8 cellular contexts compared by ENCODE assay signal in genomic region chr6:75244063-75244575, GRCh38. TPM values are rescaled to one million over a fixed set of nuclear protein-coding genes. Genes with fewer than 3 reads are reported as not detected.
DNase-seq lines count a peak whose midpoint lies in the region; ATAC-seq and TF ChIP-seq lines count a peak whose summit lies in the region.

No MANE protein-coding gene starts in this region.

- H3K9me3 ChIP-seq in cardiac muscle cell (ENCODE audit: low read depth), result no peaks in the 10 kb centered on the region
- no peaks in the 10 kb centered on the region for H3K9me3 ChIP-seq in gastrocnemius medialis

- in situ Hi-C loops in gastrocnemius medialis (cut with MboI; ENCODE audit: low sequenced_read_pairs in 4 of 4), result loop anchor here in 2 of 4 donors (25.0 kb wide), 1 partner anchor 1757 kb away; no protein-coding TSS in a partner anchor

- peak overlapping the region; percentile 90 for H3K27ac ChIP-seq in cardiac muscle cell
- H3K27ac ChIP-seq in gastrocnemius medialis, result peak overlapping the region; percentile 88 to 91 (median 90)

- TF ChIP-seq CTCF in WI38 (IDR thresholded peaks at IDR 0.05; ENCODE audit: low read depth, low read length) (no peak), cardiac muscle cell (IDR thresholded peaks at IDR 0.05; ENCODE audit: low read depth, low read length) (no peak), gastrocnemius medialis (IDR thresholded peaks at IDR 0.05 in 4 of 5, conservative IDR thresholded peaks at IDR 0.05 in 1 of 5) (no peak)

- H3K36me3 ChIP-seq in cardiac muscle cell, result peaks cover 17% of the 10 kb centered on the region
- H3K36me3 ChIP-seq in gastrocnemius medialis, result peaks cover 0 to 14% of the 10 kb centered on the region in 2 donors

- H3K27me3 ChIP-seq in cardiac muscle cell (no peaks in the 10 kb centered on the region), gastrocnemius medialis (no peaks in the 10 kb centered on the region)

- ATAC-seq in HG02973 (IDR thresholded peaks at IDR 0.05; ENCODE audit: unreplicated experiment) (peak; percentile 4), gastrocnemius medialis (peak in 1 of 2 donors; percentile 24), GM21447 (IDR thresholded peaks at IDR 0.05; ENCODE audit: unreplicated experiment) (no peak)

- DNase-seq in NCI-H1092 (lab: John Stamatoyannopoulos, UW) (peak; percentile 31), NCI-H1092 treated with DMSO at 0.1 percent for 48 hours (lab: John Stamatoyannopoulos, UW) (no peak), cardiac muscle cell (ENCODE audit: low read depth in 1 of 2, low spot score in 1 of 2) (no peak), gastrocnemius medialis (no peak), OCI-M2 (lab: John Stamatoyannopoulos, UW; ENCODE audit: unreplicated experiment) (no peak)

- H3K4me3 ChIP-seq in WI38 (ENCODE audit: low read depth, low read length), result peak overlapping the region; percentile 97
- H3K4me3 ChIP-seq in cardiac muscle cell, result peak overlapping the region; percentile 86
- peak overlapping the region; percentile 64 to 87 (median 76) for H3K4me3 ChIP-seq in gastrocnemius medialis

- H3K4me1 ChIP-seq in cardiac muscle cell (ENCODE audit: low read depth) (no peaks in the 10 kb centered on the region), gastrocnemius medialis (peaks cover 17 to 32% of the 10 kb centered on the region in 2 donors)

- no peak for TF ChIP-seq POLR2A in gastrocnemius medialis (IDR thresholded peaks at IDR 0.05)

- intact Hi-C loops in gastrocnemius medialis (cut with DNase I; ENCODE audit: low total_unique reads), result loop anchor here (5.0 kb wide), 1 partner anchor 38 kb away; the partner anchor contains the start of gene TMEM30A

RNA-seq across cellular contexts. Expression of gene COX7A2, which starts 0.5 kb away (rescaled TPM):
- total RNA-seq in cardiac muscle cell, result 184 and 768 TPM in 2 replicates
- polyA plus RNA-seq in cardiac muscle cell, result 984 and 1,135 TPM in 2 replicates
- 100 to 1,000 TPM; 166 to 413 (median 222) TPM for total RNA-seq in gastrocnemius medialis

RNA-seq across cellular contexts. Expression of gene COL12A1, which starts 38.3 kb away (rescaled TPM):
- total RNA-seq in cardiac muscle cell, result 0.66 and 3.4 TPM in 2 replicates
- polyA plus RNA-seq in cardiac muscle cell, result 0.32 and 0.59 TPM in 2 replicates
- total RNA-seq in gastrocnemius medialis, result 10 to 100 TPM; 17.2 to 30.5 (median 22.4) TPM

RNA-seq across cellular contexts. Expression of gene TMEM30A, which starts 40.5 kb away (rescaled TPM):
- total RNA-seq in cardiac muscle cell (25.3 and 30.0 TPM in 2 replicates), gastrocnemius medialis (10 to 100 TPM; 23.8 to 44.4 (median 31.9) TPM)
- 33.5 and 45.5 TPM in 2 replicates for polyA plus RNA-seq in cardiac muscle cell
